ENCODE assay signal across 9 cellular contexts in genomic region chr6:45590225-45590624, GRCh38.
DNase-seq lines count a peak whose midpoint lies in the region; ATAC-seq and TF ChIP-seq lines count a peak whose summit lies in the region.
"Had no signal": no experiment of that assay in that cellular context is flagged by ENCODE, and none has a peak within 500 bp of the region (broad histone marks: within the 10 kb centered on the region; RNA-seq: fewer than 3 reads in every experiment).

No MANE protein-coding gene starts in this region.

- H3K27ac Mint-ChIP-seq in activated naive CD4-positive, alpha-beta T cell treated with anti-CD3 and anti-CD28 coated beads, Interleukin-2, amount 50 U/mL, for 24 hours = peak overlapping the region; percentile 90
- no peak overlapping the region for H3K27ac Mint-ChIP-seq in activated naive CD4-positive, alpha-beta T cell treated with anti-CD3 and anti-CD28 coated beads for 36 hours
- H3K27ac Mint-ChIP-seq in activated T-helper 17 cell treated with anti-CD3 and anti-CD28 coated beads, Interleukin-2, amount 50 U/mL, for 72 hours = peak overlapping the region; percentile 81
- H3K27ac Mint-ChIP-seq in type B pancreatic cell = peak overlapping the region; percentile 88

- no peaks in the 10 kb centered on the region for H3K9me3 Mint-ChIP-seq in activated naive CD4-positive, alpha-beta T cell treated with anti-CD3 and anti-CD28 coated beads, Interleukin-2, amount 50 U/mL, for 24 hours
- no peaks in the 10 kb centered on the region for H3K9me3 Mint-ChIP-seq in activated naive CD4-positive, alpha-beta T cell treated with anti-CD3 and anti-CD28 coated beads for 36 hours
- H3K9me3 Mint-ChIP-seq in activated T-helper 17 cell treated with anti-CD3 and anti-CD28 coated beads, Interleukin-2, amount 50 U/mL, for 72 hours = peaks cover 3% of the 10 kb centered on the region
- H3K9me3 Mint-ChIP-seq in type B pancreatic cell = no peaks in the 10 kb centered on the region

- CTCF ChIA-PET in activated naive CD4-positive, alpha-beta T cell treated with anti-CD3 and anti-CD28 coated beads for 36 hours (lab: Charles Lee) = interaction anchor here (0.9 to 1.1 kb wide), 2 partner anchors 10 to 50 kb away, joined by 3 read pairs; no protein-coding TSS in a partner anchor

- no peak for TF ChIP-seq CTCF in type B pancreatic cell (conservative IDR thresholded peaks at IDR 0.05)
- TF ChIP-seq CTCF in right atrium auricular region (IDR thresholded peaks at IDR 0.05) = no peak

- H3K27ac ChIP-seq in right atrium auricular region = no peak overlapping the region
- no peak overlapping the region for H3K27ac ChIP-seq in Karpas-422 (ENCODE audit: low read length)

- no peaks in the 10 kb centered on the region for H3K27me3 Mint-ChIP-seq in activated naive CD4-positive, alpha-beta T cell treated with anti-CD3 and anti-CD28 coated beads, Interleukin-2, amount 50 U/mL, for 24 hours
- no peaks in the 10 kb centered on the region for H3K27me3 Mint-ChIP-seq in activated naive CD4-positive, alpha-beta T cell treated with anti-CD3 and anti-CD28 coated beads for 36 hours (ENCODE audit: low read depth)
- H3K27me3 Mint-ChIP-seq in activated T-helper 17 cell treated with anti-CD3 and anti-CD28 coated beads, Interleukin-2, amount 50 U/mL, for 72 hours = no peaks in the 10 kb centered on the region
- H3K27me3 Mint-ChIP-seq in type B pancreatic cell = peaks cover 4% of the 10 kb centered on the region

- no peak overlapping the region for H3K4me2 ChIP-seq in Karpas-422 (ENCODE audit: low read depth, low read length, poor library complexity, severe bottlenecking)

- intact Hi-C loops in activated naive CD4-positive, alpha-beta T cell treated with anti-CD3 and anti-CD28 coated beads for 36 hours (cut with micrococcal nuclease) = loop anchor here (1.0 to 2.0 kb wide), 2 partner anchors 112 to 121 kb away; no protein-coding TSS in a partner anchor
- intact Hi-C loops in left colon (cut with DNase I, micrococcal nuclease) = no loop called here

- H3K9me2 ChIP-seq in Karpas-422 (replicated peaks; ENCODE audit: insufficient read depth, low read length) = no peaks in the 10 kb centered on the region

- no peaks in the 10 kb centered on the region for H3K79me2 ChIP-seq in Karpas-422 (ENCODE audit: low read length)

- peaks cover 2% of the 10 kb centered on the region for H3K36me3 Mint-ChIP-seq in activated naive CD4-positive, alpha-beta T cell treated with anti-CD3 and anti-CD28 coated beads, Interleukin-2, amount 50 U/mL, for 24 hours
- H3K36me3 Mint-ChIP-seq in activated naive CD4-positive, alpha-beta T cell treated with anti-CD3 and anti-CD28 coated beads for 36 hours (ENCODE audit: low read depth) = no peaks in the 10 kb centered on the region
- no peaks in the 10 kb centered on the region for H3K36me3 Mint-ChIP-seq in activated T-helper 17 cell treated with anti-CD3 and anti-CD28 coated beads, Interleukin-2, amount 50 U/mL, for 72 hours (ENCODE audit: low read depth)
- H3K36me3 Mint-ChIP-seq in type B pancreatic cell = no peaks in the 10 kb centered on the region

- H3K27me3 ChIP-seq in right atrium auricular region (no peaks in the 10 kb centered on the region), Karpas-422 (ENCODE audit: low read length) (no peaks in the 10 kb centered on the region)
- H3K27me3 ChIP-seq: tibial artery had no signal

- no peaks in the 10 kb centered on the region for H3K9me3 ChIP-seq in right atrium auricular region
- H3K9me3 ChIP-seq in Karpas-422 (ENCODE audit: low read length) = no peaks in the 10 kb centered on the region
- H3K9me3 ChIP-seq: tibial artery had no signal

- H3K36me3 ChIP-seq in right atrium auricular region = no peaks in the 10 kb centered on the region
- H3K36me3 ChIP-seq in Karpas-422 (ENCODE audit: insufficient read depth, low read length) = no peaks in the 10 kb centered on the region
- H3K36me3 ChIP-seq: tibial artery had no signal

- DNase-seq in activated naive CD4-positive, alpha-beta T cell treated with anti-CD3 and anti-CD28 coated beads for 36 hours = no peak
- peak; percentile 86 for DNase-seq in iris pigment epithelial cell (ENCODE audit: low read depth)
- no peak for DNase-seq in type B pancreatic cell (ENCODE audit: extremely low spot score, unreplicated experiment)
- DNase-seq in right atrium auricular region (ENCODE audit: low spot score) = no peak
- no peak for DNase-seq in left colon
- DNase-seq in Karpas-422 = no peak
- DNase-seq: tibial artery had no signal

- ATAC-seq in activated T-helper 17 cell treated with anti-CD3 and anti-CD28 coated beads, Interleukin-2, amount 50 U/mL, for 72 hours (replicated peaks) = peak; percentile 50
- no peak for ATAC-seq in left colon

- no peak overlapping the region for H2AFZ ChIP-seq in Karpas-422 (ENCODE audit: low read length)

- H3K4me3 ChIP-seq in right atrium auricular region (no peak overlapping the region), Karpas-422 (ENCODE audit: low read length) (no peak overlapping the region)
- H3K4me3 ChIP-seq: tibial artery had no signal

- H3K4me1 Mint-ChIP-seq in activated naive CD4-positive, alpha-beta T cell treated with anti-CD3 and anti-CD28 coated beads, Interleukin-2, amount 50 U/mL, for 24 hours = peaks cover 90% of the 10 kb centered on the region
- H3K4me1 Mint-ChIP-seq in activated naive CD4-positive, alpha-beta T cell treated with anti-CD3 and anti-CD28 coated beads for 36 hours (ENCODE audit: low read depth) = peaks cover 77% of the 10 kb centered on the region
- H3K4me1 Mint-ChIP-seq in activated T-helper 17 cell treated with anti-CD3 and anti-CD28 coated beads, Interleukin-2, amount 50 U/mL, for 72 hours = peaks cover 79% of the 10 kb centered on the region
- peaks cover 41% of the 10 kb centered on the region for H3K4me1 Mint-ChIP-seq in type B pancreatic cell (ENCODE audit: unreplicated experiment)

- H3K4me1 ChIP-seq in right atrium auricular region = peaks cover 0 to 3% of the 10 kb centered on the region in 2 donors
- H3K4me1 ChIP-seq in Karpas-422 (ENCODE audit: low read length) = no peaks in the 10 kb centered on the region

- H3K4me3 Mint-ChIP-seq in activated naive CD4-positive, alpha-beta T cell treated with anti-CD3 and anti-CD28 coated beads, Interleukin-2, amount 50 U/mL, for 24 hours = peak overlapping the region; percentile 33
- H3K4me3 Mint-ChIP-seq in activated naive CD4-positive, alpha-beta T cell treated with anti-CD3 and anti-CD28 coated beads for 36 hours = no peak overlapping the region
- H3K4me3 Mint-ChIP-seq in activated T-helper 17 cell treated with anti-CD3 and anti-CD28 coated beads, Interleukin-2, amount 50 U/mL, for 72 hours = peak overlapping the region; percentile 46
- peak overlapping the region; percentile 42 for H3K4me3 Mint-ChIP-seq in type B pancreatic cell

- H4K20me1 ChIP-seq in Karpas-422 (ENCODE audit: insufficient read depth, low read depth, low read length) = no peaks in the 10 kb centered on the region

- no peak overlapping the region for H3K9ac ChIP-seq in Karpas-422 (ENCODE audit: low read length)
